ENCODE assay signal across 19 cellular contexts in genomic region chrX:119721487-119721886, GRCh38.
DNase-seq lines count a peak whose midpoint lies in the region; ATAC-seq, FAIRE-seq and TF ChIP-seq lines count a peak whose summit lies in the region.
"Had no signal": no experiment of that assay in that cellular context is flagged by ENCODE, and none has a peak within 500 bp of the region (broad histone marks: within the 10 kb centered on the region; RNA-seq: fewer than 3 reads in every experiment).

No MANE protein-coding gene starts in this region.

- TF ChIP-seq CTCF in fibroblast of mammary gland (conservative IDR thresholded peaks at IDR 0.05; ENCODE audit: control insufficient read depth, insufficient read depth, low read depth, low read length): no peak

- DNase-seq in HTR-8/SVneo (ENCODE audit: insufficient read length, low spot score) (no peak), SW480 (ENCODE audit: low spot score) (peak; percentile 18), fibroblast of mammary gland (ENCODE audit: low read depth) (peak; percentile 15), DMS79 treated with DMSO at 0.1 percent for 48 hours (lab: John Stamatoyannopoulos, UW) (no peak), NCI-H2196 treated with DMSO at 0.1 percent for 48 hours (lab: John Stamatoyannopoulos, UW; ENCODE audit: unreplicated experiment) (no peak)
- DNase-seq: ACHN; BE2C; C1 segment of cervical spinal cord; CD4-positive, CD25-positive, alpha-beta regulatory T cell; CD8-positive, alpha-beta memory T cell; COR-L47; DMS 273 treated with DMSO at 0.1 percent for 48 hours; DMS53; GF-D8; GM23248 had no signal

- FAIRE-seq in HTR-8/SVneo (lab: Jason Lieb, UNC): peak; percentile 79
- FAIRE-seq: A204.1 had no signal

- no peak for ATAC-seq in GM21723 (IDR thresholded peaks at IDR 0.05; ENCODE audit: unreplicated experiment)
- ATAC-seq in GM18502 (IDR thresholded peaks at IDR 0.05; ENCODE audit: poor library complexity, unreplicated experiment): no peak

- H3K4me3 ChIP-seq in fibroblast of mammary gland (ENCODE audit: control insufficient read depth, low read depth, low read length): no peak overlapping the region
- H3K4me3 ChIP-seq: GM23248, HAP-1 had no signal

Comparison
In these comparisons a context has a peak if more than half of its experiments do, and no peak if none do; other contexts are left out.
1. DNase-seq: peak in SW480 (single experiment) and fibroblast of mammary gland (single experiment); none in HTR-8/SVneo (single experiment), DMS79 treated with DMSO at 0.1 percent for 48 hours (single experiment) and NCI-H2196 treated with DMSO at 0.1 percent for 48 hours (single experiment).